18 cellular contexts compared by ENCODE assay signal in genomic region chr1:2106681-2107405, GRCh38.
"Had no signal": no experiment of that assay in that cellular context is flagged by ENCODE, and none has a peak within 500 bp of the region (broad histone marks: within the 10 kb centered on the region; RNA-seq: fewer than 3 reads in every experiment).

No MANE protein-coding gene starts in this region.

- H3K4me3 Mint-ChIP-seq: activated CD4-positive, alpha-beta T cell treated with anti-CD3 and anti-CD28 coated beads, Interleukin-2, amount 10 ng/mL, durations not matched to agents 24 days and 14 days; activated naive CD4-positive, alpha-beta T cell treated with anti-CD3 and anti-CD28 coated beads for 36 hours; activated naive CD8-positive, alpha-beta T cell treated with anti-CD3 and anti-CD28 coated beads, Interleukin-2, amount 50 U/mL, for 24 hours; mesothelial cell of epicardium; neural progenitor cell had no signal

- H3K36me3 ChIP-seq: ascending aorta, breast epithelium, neural progenitor cell, SJSA1, transverse colon had no signal

- H3K4me1 ChIP-seq: ascending aorta, breast epithelium, neural progenitor cell, parathyroid adenoma, SJSA1, transverse colon had no signal

- H3K4me1 Mint-ChIP-seq: activated CD4-positive, alpha-beta T cell treated with anti-CD3 and anti-CD28 coated beads, Interleukin-2, amount 10 ng/mL, durations not matched to agents 24 days and 14 days; activated naive CD8-positive, alpha-beta T cell treated with anti-CD3 and anti-CD28 coated beads, Interleukin-2, amount 50 U/mL, for 24 hours had no signal

- H3K9me3 ChIP-seq: ascending aorta, breast epithelium, SJSA1, transverse colon had no signal

- H3K4me3 ChIP-seq: ascending aorta, breast epithelium, hepatocyte, lung, neural progenitor cell, SJSA1, transverse colon had no signal

- H3K27ac Mint-ChIP-seq: activated CD4-positive, alpha-beta T cell treated with anti-CD3 and anti-CD28 coated beads, Interleukin-2, amount 10 ng/mL, durations not matched to agents 24 days and 14 days; activated naive CD4-positive, alpha-beta T cell treated with anti-CD3 and anti-CD28 coated beads for 36 hours; activated naive CD8-positive, alpha-beta T cell treated with anti-CD3 and anti-CD28 coated beads, Interleukin-2, amount 50 U/mL, for 24 hours; mesothelial cell of epicardium; neural progenitor cell had no signal

- H3K9ac ChIP-seq: neural progenitor cell, parathyroid adenoma had no signal

- ATAC-seq: activated naive CD8-positive, alpha-beta T cell treated with anti-CD3 and anti-CD28 coated beads, Interleukin-2, amount 50 U/mL, for 24 hours had no signal

- H3K27me3 Mint-ChIP-seq: activated CD4-positive, alpha-beta T cell treated with anti-CD3 and anti-CD28 coated beads, Interleukin-2, amount 10 ng/mL, durations not matched to agents 24 days and 14 days; activated naive CD8-positive, alpha-beta T cell treated with anti-CD3 and anti-CD28 coated beads, Interleukin-2, amount 50 U/mL, for 24 hours had no signal

- H3K36me3 Mint-ChIP-seq: mesothelial cell of epicardium, neural progenitor cell had no signal

- H3K27ac ChIP-seq: ascending aorta, breast epithelium, neural progenitor cell, parathyroid adenoma, SJSA1, transverse colon had no signal

- H3K9me3 Mint-ChIP-seq: activated CD4-positive, alpha-beta T cell treated with anti-CD3 and anti-CD28 coated beads, Interleukin-2, amount 10 ng/mL, durations not matched to agents 24 days and 14 days; activated naive CD4-positive, alpha-beta T cell treated with anti-CD3 and anti-CD28 coated beads for 36 hours; activated naive CD8-positive, alpha-beta T cell treated with anti-CD3 and anti-CD28 coated beads, Interleukin-2, amount 50 U/mL, for 24 hours; mesothelial cell of epicardium; neural progenitor cell had no signal

- DNase-seq: activated CD4-positive, alpha-beta T cell treated with anti-CD3 and anti-CD28 coated beads, Interleukin-2, amount 10 ng/mL, durations not matched to agents 24 days and 14 days; activated CD4-positive, CD25-positive, alpha-beta regulatory T cell; activated CD8-positive, alpha-beta memory T cell treated with anti-CD3 and anti-CD28 coated beads for 24 hours; activated naive CD4-positive, alpha-beta T cell treated with anti-CD3 and anti-CD28 coated beads for 36 hours; activated naive CD8-positive, alpha-beta T cell treated with anti-CD3 and anti-CD28 coated beads, Interleukin-2, amount 50 U/mL, for 24 hours; stimulated activated CD4-positive, alpha-beta T cell treated with anti-CD3 and anti-CD28 coated beads, Interleukin-4, amount 100 ng/mL, for 1 hour; stimulated activated naive CD4-positive, alpha-beta T cell treated with Interleukin-2 at 50 U/mL for 16 hours; substantia nigra; transverse colon had no signal

- H3K27me3 ChIP-seq: ascending aorta, breast epithelium, dorsolateral prefrontal cortex, hepatocyte, neural progenitor cell, SJSA1, transverse colon had no signal
